In genomic region chr5:169785731-169786130, GRCh38 we compare ENCODE assay signal across 2 cellular contexts.
TF ChIP-seq lines count a peak whose summit lies in the region.

No MANE protein-coding gene starts in this region.

TF ChIP-seq in SK-N-SH treated with all-trans-retinoic acid at 6 μM for 48 hours, 23 proteins besides CTCF, POLR2A, EP300 and RAD21 (continued from another document):
- TF ChIP-seq, protein P1, sequence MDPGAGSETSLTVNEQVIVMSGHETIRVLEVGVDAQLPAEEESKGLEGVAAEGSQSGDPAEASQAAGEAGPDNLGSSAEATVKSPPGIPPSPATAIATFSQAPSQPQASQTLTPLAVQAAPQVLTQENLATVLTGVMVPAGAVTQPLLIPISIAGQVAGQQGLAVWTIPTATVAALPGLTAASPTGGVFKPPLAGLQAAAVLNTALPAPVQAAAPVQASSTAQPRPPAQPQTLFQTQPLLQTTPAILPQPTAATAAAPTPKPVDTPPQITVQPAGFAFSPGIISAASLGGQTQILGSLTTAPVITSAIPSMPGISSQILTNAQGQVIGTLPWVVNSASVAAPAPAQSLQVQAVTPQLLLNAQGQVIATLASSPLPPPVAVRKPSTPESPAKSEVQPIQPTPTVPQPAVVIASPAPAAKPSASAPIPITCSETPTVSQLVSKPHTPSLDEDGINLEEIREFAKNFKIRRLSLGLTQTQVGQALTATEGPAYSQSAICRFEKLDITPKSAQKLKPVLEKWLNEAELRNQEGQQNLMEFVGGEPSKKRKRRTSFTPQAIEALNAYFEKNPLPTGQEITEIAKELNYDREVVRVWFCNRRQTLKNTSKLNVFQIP (CRISPR knock-in tag; IDR thresholded peaks at IDR 0.05; ENCODE audit: borderline replicate concordance, low read depth): no peak
- TF ChIP-seq ESRRG (CRISPR knock-in tag; IDR thresholded peaks at IDR 0.05): no peak
- TF ChIP-seq ARNTL (CRISPR knock-in tag; IDR thresholded peaks at IDR 0.05; ENCODE audit: borderline replicate concordance, low read depth): no peak

TF ChIP-seq in SK-N-SH, 30 proteins besides CTCF, POLR2A, EP300 and RAD21 (continued from another document):
- TF ChIP-seq CHD2 (IDR thresholded peaks at IDR 0.05; ENCODE audit: low read length, partially characterized antibody) (no peak), RCOR1 (IDR thresholded peaks at IDR 0.05; ENCODE audit: low read length) (no peak)
